Comparison of ENCODE assay signal across 8 cellular contexts in genomic region chr19:1269065-1269477, GRCh38. TPM values are rescaled to one million over a fixed set of nuclear protein-coding genes. Genes with fewer than 3 reads are reported as not detected.
A peak's percentile ranks its signal among the peaks of the same experiment; 100 is the strongest.
DNase-seq lines count a peak whose midpoint lies in the region; ATAC-seq and TF ChIP-seq lines count a peak whose summit lies in the region.

Gene CIRBP (plus strand): TSS chr19:1269332. CDS start chr19:1270934, 1,602 bp downstream.

- peak within 1 kb of the TSS; percentile 90 for H3K27ac Mint-ChIP-seq in activated CD4-positive, alpha-beta T cell treated with anti-CD3 and anti-CD28 coated beads, Interleukin-2, amount 10 ng/mL, durations not matched to agents 7 days and 5 days

- peaks cover 67% of the 10 kb centered on the region for H4K20me1 ChIP-seq in BLaER1

- peak within 1 kb of the TSS; percentile 88 for H3K4me3 Mint-ChIP-seq in activated CD4-positive, alpha-beta T cell treated with anti-CD3 and anti-CD28 coated beads, Interleukin-2, amount 10 ng/mL, durations not matched to agents 7 days and 5 days

- TF ChIP-seq CTCF in coronary artery (IDR thresholded peaks at IDR 0.05) = no peak

- DNase-seq in NCI-H748 (lab: John Stamatoyannopoulos, UW; ENCODE audit: unreplicated experiment) (peak; percentile 96), coronary artery (ENCODE audit: low spot score) (peak; percentile 100), left lobe of liver (ENCODE audit: low spot score) (peak; percentile 100)
- DNase-seq in activated CD4-positive, alpha-beta T cell treated with anti-CD3 and anti-CD28 coated beads, Interleukin-2, amount 10 ng/mL, durations not matched to agents 7 days and 5 days = peak; percentile 99
- DNase-seq in stimulated activated CD4-positive, alpha-beta T cell treated with anti-CD3 and anti-CD28 coated beads, Interleukin-2, amount 100 ng/mL, for 24 hours = peak; percentile 99 to 100

- peaks cover 40% of the 10 kb centered on the region for H3K36me3 Mint-ChIP-seq in activated CD4-positive, alpha-beta T cell treated with anti-CD3 and anti-CD28 coated beads, Interleukin-2, amount 10 ng/mL, durations not matched to agents 7 days and 5 days (ENCODE audit: low read depth)

- H3K4me2 ChIP-seq in BLaER1 = peak within 1 kb of the TSS; percentile 100

- POLR2A ChIA-PET in activated CD4-positive, alpha-beta T cell treated with anti-CD3 and anti-CD28 coated beads, Interleukin-2, amount 10 ng/mL, durations not matched to agents 7 days and 5 days (lab: Charles Lee) = interaction anchor here (0.6 to 1.4 kb wide), 11 partner anchors 9 to 360 kb away, joined by 3 to 45 read pairs (median 4); partner anchors contain the start of gene ATP5F1D

- peaks cover 38% of the 10 kb centered on the region for H3K36me3 ChIP-seq in BLaER1

- peak within 1 kb of the TSS; percentile 98 for H3K9ac ChIP-seq in BLaER1

- peak within 1 kb of the TSS; percentile 99 for H3K27ac ChIP-seq in BLaER1
- peak within 1 kb of the TSS; percentile 99 to 100 for H3K27ac ChIP-seq in coronary artery

- peak; percentile 44 for ATAC-seq in GM19328 (IDR thresholded peaks at IDR 0.05; ENCODE audit: unreplicated experiment)
- ATAC-seq in HG03520 (IDR thresholded peaks at IDR 0.05; ENCODE audit: unreplicated experiment) = peak; percentile 58
- ATAC-seq in left lobe of liver = peak; percentile 66

- H3K27me3 Mint-ChIP-seq in activated CD4-positive, alpha-beta T cell treated with anti-CD3 and anti-CD28 coated beads, Interleukin-2, amount 10 ng/mL, durations not matched to agents 7 days and 5 days = peaks cover 2% of the 10 kb centered on the region

- H3K4me1 Mint-ChIP-seq in activated CD4-positive, alpha-beta T cell treated with anti-CD3 and anti-CD28 coated beads, Interleukin-2, amount 10 ng/mL, durations not matched to agents 7 days and 5 days = peaks cover 67% of the 10 kb centered on the region

- H3K4me3 ChIP-seq in BLaER1 (peak within 1 kb of the TSS; percentile 81), coronary artery (peak within 1 kb of the TSS; percentile 92)

- peaks cover 90% of the 10 kb centered on the region for H3K4me1 ChIP-seq in BLaER1

- H3K9me3 ChIP-seq in BLaER1 = no peaks in the 10 kb centered on the region

- CTCF ChIA-PET in activated CD4-positive, alpha-beta T cell treated with anti-CD3 and anti-CD28 coated beads, Interleukin-2, amount 10 ng/mL, durations not matched to agents 7 days and 5 days (lab: Charles Lee) = interaction anchor here (1.0 to 11.3 kb wide), 8 partner anchors 9 to 535 kb away, joined by 3 to 299 read pairs (median 6); partner anchors contain the start of gene ATP5F1D

- H3K27me3 ChIP-seq in BLaER1 = no peaks in the 10 kb centered on the region

- H3K9me3 Mint-ChIP-seq in activated CD4-positive, alpha-beta T cell treated with anti-CD3 and anti-CD28 coated beads, Interleukin-2, amount 10 ng/mL, durations not matched to agents 7 days and 5 days = no peaks in the 10 kb centered on the region

RNA-seq across cellular contexts. Expression of gene CIRBP, which starts in this region (rescaled TPM):
- total RNA-seq in activated CD4-positive, alpha-beta T cell treated with anti-CD3 and anti-CD28 coated beads, Interleukin-2, amount 10 ng/mL, durations not matched to agents 7 days and 5 days = 100 to 1,000 TPM; 169 to 224 TPM
- 125 TPM for total RNA-seq in left lobe of liver

Comparison
In these comparisons a context has a peak if more than half of its experiments do, and no peak if none do; other contexts are left out.
1. Peak in every context shown above with its lines: DNase-seq, ATAC-seq, H3K4me3 ChIP-seq and H3K27ac ChIP-seq.